ENCODE assay signal across 8 cellular contexts in genomic region chr1:225049594-225049993, GRCh38.
"Had no signal": no experiment of that assay in that cellular context is flagged by ENCODE, and none has a peak within 500 bp of the region (broad histone marks: within the 10 kb centered on the region; RNA-seq: fewer than 3 reads in every experiment).

No MANE protein-coding gene starts in this region.

- FAIRE-seq: G401.6, GM12878, GM12891, GM12892, GM18507, GM19239 had no signal

- DNase-seq: GDM1, GF-D8 had no signal

- H3K4me3 ChIP-seq: GM12878 had no signal

- ATAC-seq: GM12878 had no signal
